ENCODE assay signal across 11 cellular contexts in the genomic region with DNA sequence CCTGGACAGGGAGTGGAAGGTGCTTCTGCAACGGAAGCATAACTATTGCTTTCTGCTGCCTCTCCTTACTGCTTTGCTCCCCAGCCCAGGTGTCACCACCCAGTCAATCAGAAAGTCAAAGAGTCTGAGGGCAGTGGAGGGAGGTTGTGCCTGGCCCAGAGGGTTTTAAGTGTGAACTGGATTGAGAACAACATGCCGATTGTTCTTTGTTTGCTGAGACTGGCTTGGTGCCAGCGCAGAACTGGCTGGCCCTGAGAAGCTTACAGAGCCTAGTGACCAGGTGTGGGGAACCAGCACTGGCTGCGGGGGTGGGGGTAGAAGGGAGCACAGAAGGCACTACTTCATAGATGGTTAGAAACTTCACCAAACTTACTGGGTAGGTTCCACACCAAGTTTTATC. TPM values are rescaled to one million over a fixed set of nuclear protein-coding genes. Genes with fewer than 3 reads are reported as not detected.
DNase-seq lines count a peak whose midpoint lies in the region; ATAC-seq lines count a peak whose summit lies in the region.
"Had no signal": no experiment of that assay in that cellular context is flagged by ENCODE, and none has a peak within 500 bp of the region (broad histone marks: within the 10 kb centered on the region; RNA-seq: fewer than 3 reads in every experiment).

No MANE protein-coding gene starts in this region.

- DNase-seq in NCI-H748 (lab: John Stamatoyannopoulos, UW; ENCODE audit: unreplicated experiment) (peak; percentile 98), head of caudate nucleus (peak; percentile 46 to 91 (median 78)), renal cortical epithelial cell (ENCODE audit: low read depth) (peak; percentile 37), DMS 273 (lab: John Stamatoyannopoulos, UW; ENCODE audit: unreplicated experiment) (no peak), cerebellar cortex (ENCODE audit: low spot score) (no peak)
- DNase-seq in activated CD4-positive, alpha-beta T cell treated with anti-CD3 and anti-CD28 coated beads for 36 hours, result no peak
- DNase-seq: H9; stimulated activated naive CD4-positive, alpha-beta T cell treated with Interleukin-2 at 50 U/mL for 16 hours had no signal

- H3K27ac Mint-ChIP-seq in activated CD4-positive, alpha-beta T cell treated with anti-CD3 and anti-CD28 coated beads for 36 hours, result no peak overlapping the region
- H3K27ac Mint-ChIP-seq: activated naive CD8-positive, alpha-beta T cell; H9 had no signal

- peaks cover 15% of the 10 kb centered on the region for H3K9me3 Mint-ChIP-seq in activated CD4-positive, alpha-beta T cell treated with anti-CD3 and anti-CD28 coated beads for 36 hours (ENCODE audit: low read depth)

- POLR2A ChIA-PET in activated CD4-positive, alpha-beta T cell treated with anti-CD3 and anti-CD28 coated beads for 36 hours (lab: Charles Lee), result no interaction called here

- H3K4me3 Mint-ChIP-seq in activated CD4-positive, alpha-beta T cell treated with anti-CD3 and anti-CD28 coated beads for 36 hours, result no peak overlapping the region
- H3K4me3 Mint-ChIP-seq: activated naive CD8-positive, alpha-beta T cell; H9 had no signal

- H3K4me1 Mint-ChIP-seq in activated CD4-positive, alpha-beta T cell treated with anti-CD3 and anti-CD28 coated beads for 36 hours, result peaks cover 11% of the 10 kb centered on the region

- CTCF ChIA-PET in activated CD4-positive, alpha-beta T cell treated with anti-CD3 and anti-CD28 coated beads for 36 hours (lab: Charles Lee), result no interaction called here

- intact Hi-C loops in head of caudate nucleus (cut with DNase I), result no loop called here
- intact Hi-C loops in activated CD4-positive, alpha-beta T cell treated with anti-CD3 and anti-CD28 coated beads for 36 hours (cut with DNase I, micrococcal nuclease), result loop anchor here in 1 of 2 experiments (10.0 kb wide), 1 partner anchor 396 kb away; the partner anchor contains the start of gene RCAN2

- H3K36me3 Mint-ChIP-seq in activated CD4-positive, alpha-beta T cell treated with anti-CD3 and anti-CD28 coated beads for 36 hours (ENCODE audit: low read depth), result peaks cover 4% of the 10 kb centered on the region

- no peaks in the 10 kb centered on the region for H3K27me3 Mint-ChIP-seq in activated CD4-positive, alpha-beta T cell treated with anti-CD3 and anti-CD28 coated beads for 36 hours
- H3K27me3 Mint-ChIP-seq: activated naive CD8-positive, alpha-beta T cell had no signal

- peak; percentile 53 for ATAC-seq in HG02798 (IDR thresholded peaks at IDR 0.05; ENCODE audit: poor library complexity, unreplicated experiment)
- ATAC-seq in activated CD4-positive, alpha-beta T cell treated with anti-CD3 and anti-CD28 coated beads for 36 hours, result no peak
- ATAC-seq in GM18498 (IDR thresholded peaks at IDR 0.05; ENCODE audit: unreplicated experiment), result no peak

RNA-seq across cellular contexts. Expression of gene ENPP4, which starts 31.1 kb away (rescaled TPM):
- 9.1 and 25.5 TPM in 2 replicates for total RNA-seq in renal cortical epithelial cell
- 1 to 10 TPM; 6.0 to 6.6 TPM for total RNA-seq in activated CD4-positive, alpha-beta T cell treated with anti-CD3 and anti-CD28 coated beads for 36 hours

Comparison
In these comparisons a context has a peak if more than half of its experiments do, and no peak if none do; other contexts are left out.
1. DNase-seq: peak in NCI-H748 (single experiment), head of caudate nucleus (42 of 42) and renal cortical epithelial cell (single experiment); none in DMS 273 (single experiment), activated CD4-positive, alpha-beta T cell treated with anti-CD3 and anti-CD28 coated beads for 36 hours (single experiment) and cerebellar cortex (single experiment).